38 cellular contexts compared by ENCODE assay signal in genomic region chr13:51882570-51883225, GRCh38. TPM values are rescaled to one million over a fixed set of nuclear protein-coding genes. Genes with fewer than 3 reads are reported as not detected.
"Had no signal": no experiment of that assay in that cellular context is flagged by ENCODE, and none has a peak within 500 bp of the region (broad histone marks: within the 10 kb centered on the region; RNA-seq: fewer than 3 reads in every experiment).

No MANE protein-coding gene starts in this region.

- H3K9me3 ChIP-seq: adrenal gland, body of pancreas, breast epithelium had no signal

- H3K36me3 ChIP-seq: adrenal gland, brain microvascular endothelial cell, breast epithelium had no signal

- H3K27ac Mint-ChIP-seq: activated CD4-positive, alpha-beta memory T cell treated with anti-CD3 and anti-CD28 coated beads for 36 hours; activated CD4-positive, alpha-beta T cell treated with anti-CD3 and anti-CD28 coated beads for 36 hours; activated CD4-positive, alpha-beta T cell treated with anti-CD3 and anti-CD28 coated beads, Interleukin-2, amount 10 ng/mL, durations not matched to agents 7 days and 5 days; activated CD8-positive, alpha-beta T cell treated with anti-CD3 and anti-CD28 coated beads for 36 hours; activated naive CD4-positive, alpha-beta T cell treated with anti-CD3 and anti-CD28 coated beads for 36 hours; activated naive CD4-positive, alpha-beta T cell treated with anti-CD3 and anti-CD28 coated beads, Interleukin-2, amount 50 U/mL, for 72 hours; activated naive CD8-positive, alpha-beta T cell treated with anti-CD3 and anti-CD28 coated beads for 36 hours; activated T-cell treated with anti-CD3 and anti-CD28 coated beads, Interleukin-2, amount 50 U/mL, for 72 hours; activated T-helper 1 cell treated with anti-CD3 and anti-CD28 coated beads, Interleukin-12 subunit alpha, Interleukin-12 subunit beta, Interleukin-2, Interleukin-4 antibody, amounts not matched to agents 30 ng/mL and 10 ng/mL and 1 ng/mL, durations not matched to agents 14 hours and 24 hours and 36 hours; activated T-helper 17 cell treated with anti-CD3 and anti-CD28 coated beads, Interleukin-2, amount 50 U/mL, for 72 hours; T-helper 1 cell treated with Interleukin-12 subunit alpha and Interleukin-12 subunit beta and Interleukin-4 antibody, amounts not matched to agents 30 μg/mL and 1 μg/mL, for 36 hours; T-helper 2 cell treated with Interferon-gamma antibody and Interleukin-4, amounts not matched to agents 5 μg/mL and 100 μg/mL, for 36 hours had no signal

- H3K27ac ChIP-seq: adrenal gland, body of pancreas, brain microvascular endothelial cell, breast epithelium, VCaP had no signal

- DNase-seq: activated CD4-positive, alpha-beta memory T cell treated with anti-CD3 and anti-CD28 coated beads for 36 hours; activated CD4-positive, alpha-beta T cell treated with anti-CD3 and anti-CD28 coated beads for 1 hour; activated CD4-positive, alpha-beta T cell treated with anti-CD3 and anti-CD28 coated beads for 36 hours; activated CD4-positive, alpha-beta T cell treated with anti-CD3 and anti-CD28 coated beads for 48 hours; activated CD4-positive, alpha-beta T cell treated with anti-CD3 and anti-CD28 coated beads, Interleukin-2, amount 10 ng/mL, durations not matched to agents 7 days and 5 days; activated CD4-positive, CD25-positive, alpha-beta regulatory T cell; activated CD8-positive, alpha-beta memory T cell treated with anti-CD3 and anti-CD28 coated beads, Interleukin-2, amount 50 U/mL, for 4 hours; activated CD8-positive, alpha-beta T cell treated with anti-CD3 and anti-CD28 coated beads for 36 hours; activated effector memory CD4-positive, alpha-beta T cell treated with anti-CD3 and anti-CD28 coated beads, Interleukin-2, amount 50 U/mL, for 16 hours; activated gamma-delta T cell treated with Interleukin-2 at 50 U/mL for 16 hours; activated naive CD4-positive, alpha-beta T cell; activated naive CD4-positive, alpha-beta T cell treated with anti-CD3 and anti-CD28 coated beads for 36 hours; activated naive CD4-positive, alpha-beta T cell treated with anti-CD3 and anti-CD28 coated beads, Interleukin-2, amount 50 U/mL, for 16 hours; activated naive CD8-positive, alpha-beta T cell treated with anti-CD3 and anti-CD28 coated beads for 36 hours; activated T-cell treated with anti-CD3 and anti-CD28 coated beads for 4 hours; activated T-cell treated with anti-CD3 and anti-CD28 coated beads, Interleukin-2, amount 50 U/mL, for 1 hour; activated T-cell treated with anti-CD3 and anti-CD28 coated beads, Interleukin-2, amount 50 U/mL, for 4 hours; activated T-cell treated with anti-CD3 and anti-CD28 coated beads, Interleukin-2, amount 50 U/mL, for 72 hours; adrenal gland; amniotic stem cell; aorta; body of pancreas; brain microvascular endothelial cell; central memory CD4-positive, alpha-beta T cell; T-helper 1 cell; T-helper 2 cell; T-helper 9 cell had no signal

- H3K9me3 Mint-ChIP-seq: activated T-cell treated with anti-CD3 and anti-CD28 coated beads, Interleukin-2, amount 50 U/mL, for 4 hours; T-helper 1 cell treated with Interleukin-12 subunit alpha and Interleukin-12 subunit beta and Interleukin-4 antibody, amounts not matched to agents 30 μg/mL and 1 μg/mL, for 36 hours had no signal

- FAIRE-seq: astrocyte, TTC549 had no signal

- H3K27me3 ChIP-seq: adrenal gland, body of pancreas, brain microvascular endothelial cell, breast epithelium had no signal

- H3K27me3 Mint-ChIP-seq: activated CD4-positive, alpha-beta memory T cell treated with anti-CD3 and anti-CD28 coated beads for 36 hours; activated CD8-positive, alpha-beta T cell treated with anti-CD3 and anti-CD28 coated beads for 36 hours had no signal

- H3K4me1 Mint-ChIP-seq: activated T-helper 17 cell treated with anti-CD3 and anti-CD28 coated beads, Interleukin-2, amount 50 U/mL, for 72 hours had no signal

- H3K4me1 ChIP-seq: adrenal gland, body of pancreas, breast epithelium had no signal

- ATAC-seq: activated CD4-positive, alpha-beta T cell treated with anti-CD3 and anti-CD28 coated beads for 36 hours; activated CD4-positive, CD25-positive, alpha-beta regulatory T cell treated with anti-CD3 and anti-CD28 coated beads, Interleukin-2, amount 50 U/mL, for 24 hours; activated CD8-positive, alpha-beta T cell treated with anti-CD3 and anti-CD28 coated beads for 36 hours; activated naive CD4-positive, alpha-beta T cell treated with anti-CD3 and anti-CD28 coated beads, Interleukin-2, amount 50 U/mL, for 72 hours; activated T-cell treated with anti-CD3 and anti-CD28 coated beads, Interleukin-2, amount 50 U/mL, for 4 hours; activated T-cell treated with anti-CD3 and anti-CD28 coated beads, Interleukin-2, amount 50 U/mL, for 72 hours; activated T-helper 17 cell treated with anti-CD3 and anti-CD28 coated beads, Interleukin-2, amount 50 U/mL, for 72 hours; body of pancreas had no signal

- H3K4me3 Mint-ChIP-seq: activated CD4-positive, alpha-beta memory T cell treated with anti-CD3 and anti-CD28 coated beads for 36 hours; activated CD4-positive, alpha-beta T cell treated with anti-CD3 and anti-CD28 coated beads for 36 hours; activated CD4-positive, alpha-beta T cell treated with anti-CD3 and anti-CD28 coated beads, Interleukin-2, amount 10 ng/mL, durations not matched to agents 7 days and 5 days; activated CD8-positive, alpha-beta T cell treated with anti-CD3 and anti-CD28 coated beads for 36 hours; activated naive CD4-positive, alpha-beta T cell treated with anti-CD3 and anti-CD28 coated beads for 36 hours; activated naive CD8-positive, alpha-beta T cell treated with anti-CD3 and anti-CD28 coated beads for 36 hours; activated T-cell treated with anti-CD3 and anti-CD28 coated beads, Interleukin-2, amount 50 U/mL, for 4 hours; activated T-cell treated with anti-CD3 and anti-CD28 coated beads, Interleukin-2, amount 50 U/mL, for 72 hours; activated T-helper 1 cell treated with anti-CD3 and anti-CD28 coated beads, Interleukin-12 subunit alpha, Interleukin-12 subunit beta, Interleukin-2, Interleukin-4 antibody, amounts not matched to agents 30 ng/mL and 10 ng/mL and 1 ng/mL, durations not matched to agents 14 hours and 24 hours and 36 hours; activated T-helper 17 cell treated with anti-CD3 and anti-CD28 coated beads, Interleukin-2, amount 50 U/mL, for 72 hours; T-helper 1 cell treated with Interleukin-12 subunit alpha and Interleukin-12 subunit beta and Interleukin-4 antibody, amounts not matched to agents 30 μg/mL and 1 μg/mL, for 36 hours; T-helper 2 cell treated with Interferon-gamma antibody and Interleukin-4, amounts not matched to agents 5 μg/mL and 100 μg/mL, for 36 hours had no signal

- H3K36me3 Mint-ChIP-seq: activated CD4-positive, alpha-beta memory T cell treated with anti-CD3 and anti-CD28 coated beads for 36 hours; activated naive CD8-positive, alpha-beta T cell treated with anti-CD3 and anti-CD28 coated beads for 36 hours had no signal

- H3K4me3 ChIP-seq: adrenal gland, body of pancreas, breast epithelium had no signal

RNA-seq across cellular contexts. Expression of gene CCDC70, which starts 20.9 kb away (rescaled TPM):
- total RNA-seq: activated CD4-positive, alpha-beta memory T cell treated with anti-CD3 and anti-CD28 coated beads for 36 hours; activated CD4-positive, alpha-beta T cell treated with anti-CD3 and anti-CD28 coated beads for 36 hours; activated CD4-positive, alpha-beta T cell treated with anti-CD3 and anti-CD28 coated beads, Interleukin-2, amount 10 ng/mL, durations not matched to agents 7 days and 5 days; activated naive CD4-positive, alpha-beta T cell treated with anti-CD3 and anti-CD28 coated beads for 36 hours; activated naive CD4-positive, alpha-beta T cell treated with anti-CD3 and anti-CD28 coated beads, Interleukin-2, amount 50 U/mL, for 72 hours; activated T-cell treated with anti-CD3 and anti-CD28 coated beads, Interleukin-2, amount 50 U/mL, for 4 hours; activated T-helper 1 cell treated with anti-CD3 and anti-CD28 coated beads, Interleukin-12 subunit alpha, Interleukin-12 subunit beta, Interleukin-2, Interleukin-4 antibody, amounts not matched to agents 30 ng/mL and 10 ng/mL and 1 ng/mL, durations not matched to agents 14 hours and 24 hours and 36 hours; adrenal gland; aorta; astrocyte; body of pancreas; breast epithelium; cardiac septum had no signal
- polyA plus RNA-seq: adrenal gland, aorta had no signal

RNA-seq across cellular contexts. Expression of gene TMEM272, which starts 37.7 kb away (rescaled TPM):
- total RNA-seq: adrenal gland, body of pancreas had no signal
